ENCODE assay signal across 1 cellular context in the genomic region with DNA sequence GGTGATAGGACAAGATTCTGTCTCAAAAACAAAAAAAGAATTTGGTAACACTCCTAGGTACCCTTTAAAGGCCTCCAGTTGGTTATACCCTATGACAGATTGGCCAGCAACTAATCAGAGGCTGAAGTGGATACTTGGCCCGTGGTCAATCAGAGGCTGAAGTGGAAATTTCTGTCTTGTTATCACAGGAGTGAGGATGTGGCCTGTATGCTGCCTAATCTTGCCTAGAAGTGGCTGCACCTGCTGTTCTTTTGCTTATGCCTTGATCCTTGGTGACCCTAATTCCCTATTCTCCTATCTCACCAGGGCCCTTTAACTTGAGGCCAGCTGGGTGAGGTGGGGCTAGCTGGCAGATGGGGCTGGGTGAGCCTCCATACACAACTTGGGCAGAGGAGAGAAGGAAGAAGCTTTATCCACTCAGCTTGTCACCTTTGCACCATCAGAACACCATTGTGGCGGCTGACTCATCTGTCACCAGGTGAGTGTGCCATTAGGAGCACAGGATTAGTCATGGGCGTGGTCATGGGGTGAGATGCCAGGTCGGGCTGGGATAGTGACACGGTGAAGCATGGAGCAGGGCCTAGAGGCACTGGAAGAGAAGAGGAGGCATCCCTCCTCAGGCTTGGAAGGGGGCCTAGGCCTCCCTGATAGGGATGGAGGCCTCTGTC.
A peak's percentile ranks its signal among the peaks of the same experiment; 100 is the strongest.
TF ChIP-seq lines count a peak whose summit lies in the region.

No MANE protein-coding gene starts in this region.

TF ChIP-seq in HCT116, 20 proteins besides CTCF, POLR2A, EP300 and RAD21:
- TF ChIP-seq JUND (IDR thresholded peaks at IDR 0.05) (peak; percentile 80), EGR1 (IDR thresholded peaks at IDR 0.05; ENCODE audit: low read depth) (no peak), EZH2 (IDR thresholded peaks at IDR 0.05) (no peak), REST (IDR thresholded peaks at IDR 0.05; ENCODE audit: low read depth) (no peak), SP1 (IDR thresholded peaks at IDR 0.05; ENCODE audit: low read depth) (peak; percentile 66), FOSL1 (IDR thresholded peaks at IDR 0.05; ENCODE audit: low read depth) (peak; percentile 78), TCF7L2 (IDR thresholded peaks at IDR 0.05; ENCODE audit: borderline replicate concordance, extremely low read depth, insufficient read depth, insufficient read length) (no peak), POLR2AphosphoS5 (IDR thresholded peaks at IDR 0.05; ENCODE audit: low read depth, low read length) (0 out of 2 replicates have a peak, but pooled peaks have one; percentile 16), YY1 (IDR thresholded peaks at IDR 0.05; ENCODE audit: extremely low read depth, insufficient replicate concordance, low read depth, low read length) (peak; percentile 13), CEBPB (IDR thresholded peaks at IDR 0.05; ENCODE audit: low read depth) (no peak), EZH2phosphoT487 (IDR thresholded peaks at IDR 0.05; ENCODE audit: borderline replicate concordance) (no peak), ZBTB33 (IDR thresholded peaks at IDR 0.05; ENCODE audit: extremely low read depth, insufficient replicate concordance, low read length) (no peak)
- TF ChIP-seq, protein P1, sequence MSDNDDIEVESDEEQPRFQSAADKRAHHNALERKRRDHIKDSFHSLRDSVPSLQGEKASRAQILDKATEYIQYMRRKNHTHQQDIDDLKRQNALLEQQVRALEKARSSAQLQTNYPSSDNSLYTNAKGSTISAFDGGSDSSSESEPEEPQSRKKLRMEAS (IDR thresholded peaks at IDR 0.05) = peak; percentile 70
